Comparison of ENCODE assay signal across 24 cellular contexts in the genomic region with DNA sequence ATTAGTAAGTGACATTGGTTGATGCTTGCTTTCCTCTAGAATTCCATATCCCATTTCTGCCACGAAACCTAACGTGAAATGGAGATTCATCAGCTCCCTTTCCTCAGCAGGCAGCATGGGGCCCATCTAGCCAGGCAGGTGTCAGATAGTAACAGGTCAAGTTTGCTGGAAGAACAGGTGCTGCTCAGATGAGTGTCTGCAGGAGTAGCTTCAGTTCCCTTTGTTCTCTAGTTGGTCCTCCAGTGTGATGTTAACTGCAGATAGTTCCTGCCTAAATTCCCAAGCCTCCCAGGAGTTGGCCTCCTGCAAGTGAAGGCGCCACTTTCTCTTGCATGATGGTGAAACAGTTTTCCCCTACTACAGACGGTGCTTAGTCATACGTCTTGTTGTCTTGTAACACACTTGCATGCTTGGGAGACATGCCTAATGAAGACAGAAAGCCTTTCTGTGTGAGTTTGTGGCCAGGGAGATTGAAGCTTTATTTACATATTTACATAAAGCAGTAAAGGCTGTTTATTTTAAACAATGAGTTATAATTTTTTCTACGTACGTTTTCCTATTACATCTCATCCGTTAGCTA.
DNase-seq lines count a peak whose midpoint lies in the region; ATAC-seq and TF ChIP-seq lines count a peak whose summit lies in the region.
"Had no signal": no experiment of that assay in that cellular context is flagged by ENCODE, and none has a peak within 500 bp of the region (broad histone marks: within the 10 kb centered on the region; RNA-seq: fewer than 3 reads in every experiment).

No MANE protein-coding gene starts in this region.

- H3K9me2 ChIP-seq in PC-3 (replicated peaks; ENCODE audit: low read length) = no peaks in the 10 kb centered on the region

- CTCF ChIA-PET in PC-3 (lab: Charles Lee) = interaction anchor here (0.6 kb wide), 1 partner anchor 231 kb away, joined by 3 read pairs; no protein-coding TSS in a partner anchor

- H3K4me2 ChIP-seq in PC-3 (ENCODE audit: low read length) (peak overlapping the region; percentile 56), smooth muscle cell (peak overlapping the region; percentile 27)
- H3K4me2 ChIP-seq: A549 had no signal

- H3K9ac ChIP-seq in PC-3 (ENCODE audit: low read length) (no peak overlapping the region), smooth muscle cell (ENCODE audit: low read depth) (peak overlapping the region; percentile 6)
- H3K9ac ChIP-seq: parathyroid adenoma had no signal

- ATAC-seq in PC-3 (no peak), esophagus mucosa (peak; percentile 21), GM19324 (IDR thresholded peaks at IDR 0.05; ENCODE audit: low FRiP score, unreplicated experiment) (no peak), HG03095 (IDR thresholded peaks at IDR 0.05; ENCODE audit: unreplicated experiment) (no peak)
- ATAC-seq: A549; effector memory CD8-positive, alpha-beta T cell; natural killer cell had no signal

- WGBS in smooth muscle cell (ENCODE audit: low lambda C conversion rate) = 52% methylated on average over 8 of the region's 8 CpGs

- H3K36me3 ChIP-seq in PC-3 (ENCODE audit: low read depth, low read length) = no peaks in the 10 kb centered on the region
- no peaks in the 10 kb centered on the region for H3K36me3 ChIP-seq in smooth muscle cell (ENCODE audit: low read depth)
- H3K36me3 ChIP-seq: BE2C, left lung, sigmoid colon had no signal

- DNase-seq in NCI-H2171 treated with DMSO at 0.1 percent for 48 hours (lab: John Stamatoyannopoulos, UW) (peak; percentile 44), NCI-H2171 (lab: John Stamatoyannopoulos, UW) (no peak), PC-3 (no peak), smooth muscle cell (lab: John Stamatoyannopoulos, UW; ENCODE audit: unreplicated experiment) (no peak), NCI-H1105 (lab: John Stamatoyannopoulos, UW) (no peak)
- DNase-seq: activated CD4-positive, alpha-beta T cell treated with anti-CD3 and anti-CD28 coated beads for 48 hours; BE2C; COR-L47; effector memory CD8-positive, alpha-beta T cell; EL; GOT3; Kasumi-1; left lung; midbrain; natural killer cell; NCI-H1092 treated with DMSO at 0.1 percent for 48 hours; NCI-H345; NK-92 treated with Interleukin-12 subunit alpha and Interleukin-12 subunit beta, amount 100 ng/mL, for 24 hours; sigmoid colon had no signal

- H3K27ac ChIP-seq in PC-3 (ENCODE audit: low read length) = peak overlapping the region; percentile 88
- H3K27ac ChIP-seq in smooth muscle cell (ENCODE audit: low read depth) = peak overlapping the region; percentile 84
- H3K27ac ChIP-seq: A549, left lung, parathyroid adenoma, sigmoid colon had no signal

- peaks cover 39% of the 10 kb centered on the region for H3K4me1 ChIP-seq in PC-3 (ENCODE audit: insufficient read depth, low read length)
- H3K4me1 ChIP-seq in smooth muscle cell (ENCODE audit: low read depth) = no peaks in the 10 kb centered on the region
- H3K4me1 ChIP-seq: A549, BE2C, left lung, parathyroid adenoma, sigmoid colon had no signal

- POLR2A ChIA-PET in PC-3 (lab: Charles Lee; ENCODE audit: unreplicated experiment) = interaction anchor here (0.6 kb wide), 1 partner anchor 32 kb away, joined by 5 read pairs; no protein-coding TSS in a partner anchor

- no peaks in the 10 kb centered on the region for H4K20me1 ChIP-seq in PC-3 (ENCODE audit: low read length)
- H4K20me1 ChIP-seq in smooth muscle cell (ENCODE audit: low read depth) = no peaks in the 10 kb centered on the region

- intact Hi-C loops in PC-3 (cut with micrococcal nuclease) = no loop called here

- no peaks in the 10 kb centered on the region for H3K27me3 ChIP-seq in PC-3 (ENCODE audit: low read length)
- no peaks in the 10 kb centered on the region for H3K27me3 ChIP-seq in smooth muscle cell (ENCODE audit: low read depth)
- H3K27me3 ChIP-seq: BE2C, left lung, sigmoid colon had no signal

- no peaks in the 10 kb centered on the region for H3F3A ChIP-seq in PC-3 (ENCODE audit: low read length, unreplicated experiment)
- peaks cover 20% of the 10 kb centered on the region for H3F3A ChIP-seq in smooth muscle cell (ENCODE audit: low read depth)

- H3K79me2 ChIP-seq in PC-3 (ENCODE audit: low read length) = no peaks in the 10 kb centered on the region
- no peaks in the 10 kb centered on the region for H3K79me2 ChIP-seq in smooth muscle cell (ENCODE audit: low read depth)
- H3K79me2 ChIP-seq: parathyroid adenoma had no signal

- no TSS peak for BruUV-seq in PC-3 (replicated peaks; lab: Mats Ljungman, UMichigan)

- no peaks in the 10 kb centered on the region for H3K9me3 ChIP-seq in PC-3 (ENCODE audit: low read length)
- no peaks in the 10 kb centered on the region for H3K9me3 ChIP-seq in smooth muscle cell (replicated peaks; ENCODE audit: low read depth)
- H3K9me3 ChIP-seq: A549, BE2C, left lung, sigmoid colon had no signal

- TF ChIP-seq CTCF in PC-3 (conservative IDR thresholded peaks at IDR 0.05; ENCODE audit: low read depth, low read length) (no peak), smooth muscle cell (IDR thresholded peaks at IDR 0.05; ENCODE audit: borderline replicate concordance, insufficient read depth, poor library complexity, severe bottlenecking) (no peak)

- H2AFZ ChIP-seq in PC-3 (ENCODE audit: low read length) = peak overlapping the region; percentile 45; the same call in 1 of the 2 replicates
- no peak overlapping the region for H2AFZ ChIP-seq in smooth muscle cell (ENCODE audit: low read depth)
- H2AFZ ChIP-seq: parathyroid adenoma had no signal

- no peak overlapping the region for H3K4me3 ChIP-seq in PC-3 (ENCODE audit: low read length)
- no peak overlapping the region for H3K4me3 ChIP-seq in smooth muscle cell
- H3K4me3 ChIP-seq: A549, left lung, sigmoid colon had no signal
